In the genomic region with DNA sequence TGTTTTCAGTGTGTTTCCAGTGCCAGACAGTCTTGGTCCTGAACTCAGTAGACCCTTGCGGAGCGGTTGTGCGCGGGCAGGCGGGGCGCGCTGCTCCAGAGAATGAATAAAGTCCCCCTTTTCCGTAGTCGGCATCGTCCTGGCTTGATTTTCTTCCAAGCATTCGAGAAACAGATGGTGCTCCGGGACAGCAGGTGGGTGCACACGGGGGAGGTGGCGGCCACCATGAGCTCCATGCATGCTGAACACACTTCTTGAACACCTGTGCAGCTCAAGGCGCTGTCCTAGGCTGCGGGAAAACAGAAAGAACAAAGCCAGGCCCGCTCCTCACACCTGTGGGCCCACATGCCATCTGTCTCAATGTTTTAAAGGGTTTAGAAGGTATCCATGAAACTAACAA, we compare ENCODE assay signal across 16 cellular contexts.
DNase-seq lines count a peak whose midpoint lies in the region; ATAC-seq, FAIRE-seq and TF ChIP-seq lines count a peak whose summit lies in the region.
"Had no signal": no experiment of that assay in that cellular context is flagged by ENCODE, and none has a peak within 500 bp of the region (broad histone marks: within the 10 kb centered on the region; RNA-seq: fewer than 3 reads in every experiment).

No MANE protein-coding gene starts in this region.

- H3K4me3 ChIP-seq in right atrium auricular region: no peak overlapping the region
- H3K4me3 ChIP-seq in kidney (ENCODE audit: low read length in 2 of 2): no peak overlapping the region
- H3K4me3 ChIP-seq: GM23338 had no signal

- peaks cover 9% of the 10 kb centered on the region for H3K4me1 Mint-ChIP-seq in WTC11
- H3K4me1 Mint-ChIP-seq: CD14-positive monocyte had no signal

- TF ChIP-seq CTCF in right atrium auricular region (IDR thresholded peaks at IDR 0.05) (no peak), WTC11 (IDR thresholded peaks at IDR 0.05) (no peak), kidney (IDR thresholded peaks at IDR 0.05; ENCODE audit: borderline replicate concordance, extremely low read depth, insufficient read depth) (no peak)

- H3K36me3 ChIP-seq in right atrium auricular region (no peaks in the 10 kb centered on the region), kidney (ENCODE audit: control insufficient read depth in 1 of 2, insufficient read depth in 2 of 2, low read length in 2 of 2) (no peaks in the 10 kb centered on the region)

- CTCF ChIA-PET in WTC11 (lab: Charles Lee): interaction anchor here (0.5 kb wide), 1 partner anchor 799 kb away, joined by 3 read pairs; no protein-coding TSS in a partner anchor

- POLR2A ChIA-PET in WTC11 (lab: Charles Lee): no interaction called here

- FAIRE-seq in kidney (lab: Jason Lieb, UNC): no peak

- no peak overlapping the region for H3K4me3 Mint-ChIP-seq in WTC11
- H3K4me3 Mint-ChIP-seq: CD14-positive monocyte, GM23338 had no signal

- DNase-seq in Right ventricle myocardium superior (peak; percentile 17), right atrium auricular region (ENCODE audit: low spot score) (no peak), WTC11 (ENCODE audit: low spot score) (peak; percentile 3), kidney (peak; percentile 16), A172 (ENCODE audit: low spot score) (no peak), NOMO-1 (lab: John Stamatoyannopoulos, UW; ENCODE audit: unreplicated experiment in 2 of 2) (no peak), SW 1271 (lab: John Stamatoyannopoulos, UW) (no peak)
- DNase-seq: DMS153; NCI-H1092 treated with DMSO at 0.1 percent for 48 hours; NCI-H2081 treated with DMSO at 0.1 percent for 48 hours; NCI-H226; NK-92 treated with Interleukin-12 subunit alpha and Interleukin-12 subunit beta, amount 100 ng/mL, for 24 hours; OCI-M1 had no signal

- no peaks in the 10 kb centered on the region for H3K9me3 Mint-ChIP-seq in WTC11
- H3K9me3 Mint-ChIP-seq: GM23338 had no signal

- intact Hi-C loops in Right ventricle myocardium superior (cut with DNase I) (no loop called here), kidney (cut with DNase I) (no loop called here)

- no peaks in the 10 kb centered on the region for H3K4me1 ChIP-seq in right atrium auricular region
- no peaks in the 10 kb centered on the region for H3K4me1 ChIP-seq in kidney (ENCODE audit: control insufficient read depth in 1 of 2, insufficient read depth in 1 of 2, low read depth in 1 of 2, low read length in 2 of 2)

- H3K27ac ChIP-seq in right atrium auricular region (no peak overlapping the region), kidney (ENCODE audit: low read depth in 2 of 2, low read length in 2 of 2) (no peak overlapping the region)
- H3K27ac ChIP-seq: RWPE1 had no signal

- H3K27me3 ChIP-seq in right atrium auricular region: no peaks in the 10 kb centered on the region

- ATAC-seq in Right ventricle myocardium superior (ENCODE audit: poor library complexity) (no peak), WTC11 (no peak)
- ATAC-seq: GM23338 had no signal

- H3K9ac ChIP-seq in kidney (ENCODE audit: low read length in 2 of 2): no peak overlapping the region

- H3K36me3 Mint-ChIP-seq in WTC11: peaks cover 5% of the 10 kb centered on the region
- H3K36me3 Mint-ChIP-seq: CD14-positive monocyte had no signal

- H3K9me3 ChIP-seq in right atrium auricular region (no peaks in the 10 kb centered on the region), kidney (ENCODE audit: control insufficient read depth in 1 of 2, low read length in 2 of 2) (no peaks in the 10 kb centered on the region)

- no peaks in the 10 kb centered on the region for H3K27me3 Mint-ChIP-seq in WTC11 (ENCODE audit: low read depth)

- H3K27ac Mint-ChIP-seq in WTC11: no peak overlapping the region
- H3K27ac Mint-ChIP-seq: CD14-positive monocyte, GM23338 had no signal

TF ChIP-seq in WTC11, 78 proteins besides CTCF, POLR2A, EP300 and RAD21:
- TF ChIP-seq PRRX2 (CRISPR knock-in tag; IDR thresholded peaks at IDR 0.05): no peak
- no peak for TF ChIP-seq ZNF263 (CRISPR knock-in tag; IDR thresholded peaks at IDR 0.05; ENCODE audit: low read depth)
- TF ChIP-seq ZNF671 (CRISPR knock-in tag; IDR thresholded peaks at IDR 0.05): no peak
- TF ChIP-seq MYBL2 (CRISPR knock-in tag; IDR thresholded peaks at IDR 0.05): no peak
- no peak for TF ChIP-seq TEAD4 (CRISPR knock-in tag; IDR thresholded peaks at IDR 0.05)

Comparison
In these comparisons a context has a peak if more than half of its experiments do, and no peak if none do; other contexts are left out.
1. DNase-seq: peak in Right ventricle myocardium superior (single experiment), WTC11 (single experiment) and kidney (single experiment); none in right atrium auricular region (single experiment), A172 (single experiment), NOMO-1 (0 of 2) and SW 1271 (0 of 2).